Comparison of ENCODE assay signal across 8 cellular contexts in genomic region chr1:193417945-193418744, GRCh38.
DNase-seq lines count a peak whose midpoint lies in the region; ATAC-seq and TF ChIP-seq lines count a peak whose summit lies in the region.

No MANE protein-coding gene starts in this region.

- peak overlapping the region; percentile 65 for H3K4me3 ChIP-seq in thoracic aorta

- peak overlapping the region; percentile 68 for H3K27ac Mint-ChIP-seq in activated CD4-positive, alpha-beta T cell treated with anti-CD3 and anti-CD28 coated beads for 36 hours
- H3K27ac Mint-ChIP-seq in activated T-helper 1 cell treated with anti-CD3 and anti-CD28 coated beads, Interleukin-12 subunit alpha, Interleukin-12 subunit beta, Interleukin-2, Interleukin-4 antibody, amounts not matched to agents 30 ng/mL and 10 ng/mL and 1 ng/mL, durations not matched to agents 14 hours and 24 hours and 36 hours, result peak overlapping the region; percentile 40

- peaks cover 43% of the 10 kb centered on the region for H3K4me1 Mint-ChIP-seq in activated CD4-positive, alpha-beta T cell treated with anti-CD3 and anti-CD28 coated beads for 36 hours
- peaks cover 56% of the 10 kb centered on the region for H3K4me1 Mint-ChIP-seq in activated T-helper 1 cell treated with anti-CD3 and anti-CD28 coated beads, Interleukin-12 subunit alpha, Interleukin-12 subunit beta, Interleukin-2, Interleukin-4 antibody, amounts not matched to agents 30 ng/mL and 10 ng/mL and 1 ng/mL, durations not matched to agents 14 hours and 24 hours and 36 hours (ENCODE audit: low read depth)

- peak; percentile 94 for ATAC-seq in activated CD4-positive, alpha-beta T cell treated with anti-CD3 and anti-CD28 coated beads for 36 hours
- no peak for ATAC-seq in thoracic aorta (ENCODE audit: insufficient number of reproducible peaks, low FRiP score, low read depth)

- H3K27me3 Mint-ChIP-seq in activated CD4-positive, alpha-beta T cell treated with anti-CD3 and anti-CD28 coated beads for 36 hours, result no peaks in the 10 kb centered on the region
- H3K27me3 Mint-ChIP-seq in activated T-helper 1 cell treated with anti-CD3 and anti-CD28 coated beads, Interleukin-12 subunit alpha, Interleukin-12 subunit beta, Interleukin-2, Interleukin-4 antibody, amounts not matched to agents 30 ng/mL and 10 ng/mL and 1 ng/mL, durations not matched to agents 14 hours and 24 hours and 36 hours (ENCODE audit: insufficient read depth), result peaks cover 5% of the 10 kb centered on the region

- POLR2A ChIA-PET in activated CD4-positive, alpha-beta T cell treated with anti-CD3 and anti-CD28 coated beads for 36 hours (lab: Charles Lee), result interaction anchor here (0.6 kb wide), 1 partner anchor 50 kb away, joined by 3 read pairs; no protein-coding TSS in a partner anchor

- H3K4me3 Mint-ChIP-seq in activated CD4-positive, alpha-beta T cell treated with anti-CD3 and anti-CD28 coated beads for 36 hours, result peak overlapping the region; percentile 59
- H3K4me3 Mint-ChIP-seq in activated T-helper 1 cell treated with anti-CD3 and anti-CD28 coated beads, Interleukin-12 subunit alpha, Interleukin-12 subunit beta, Interleukin-2, Interleukin-4 antibody, amounts not matched to agents 30 ng/mL and 10 ng/mL and 1 ng/mL, durations not matched to agents 14 hours and 24 hours and 36 hours, result peak overlapping the region; percentile 36

- peaks cover 4% of the 10 kb centered on the region for H3K36me3 Mint-ChIP-seq in activated CD4-positive, alpha-beta T cell treated with anti-CD3 and anti-CD28 coated beads for 36 hours (ENCODE audit: low read depth)
- peaks cover 15% of the 10 kb centered on the region for H3K36me3 Mint-ChIP-seq in activated T-helper 1 cell treated with anti-CD3 and anti-CD28 coated beads, Interleukin-12 subunit alpha, Interleukin-12 subunit beta, Interleukin-2, Interleukin-4 antibody, amounts not matched to agents 30 ng/mL and 10 ng/mL and 1 ng/mL, durations not matched to agents 14 hours and 24 hours and 36 hours (ENCODE audit: low read depth)

- peaks cover 3% of the 10 kb centered on the region for H3K9me3 Mint-ChIP-seq in activated CD4-positive, alpha-beta T cell treated with anti-CD3 and anti-CD28 coated beads for 36 hours (ENCODE audit: low read depth)
- H3K9me3 Mint-ChIP-seq in activated T-helper 1 cell treated with anti-CD3 and anti-CD28 coated beads, Interleukin-12 subunit alpha, Interleukin-12 subunit beta, Interleukin-2, Interleukin-4 antibody, amounts not matched to agents 30 ng/mL and 10 ng/mL and 1 ng/mL, durations not matched to agents 14 hours and 24 hours and 36 hours, result peaks cover 8% of the 10 kb centered on the region

- no peak overlapping the region for H3K27ac ChIP-seq in thoracic aorta

- H3K27me3 ChIP-seq in thoracic aorta (replicated peaks; ENCODE audit: insufficient read depth), result no peaks in the 10 kb centered on the region

- H3K9me3 ChIP-seq in thoracic aorta, result no peaks in the 10 kb centered on the region

- peaks cover 0 to 8% of the 10 kb centered on the region in 2 donors for H3K4me1 ChIP-seq in thoracic aorta (ENCODE audit: control insufficient read depth in 1 of 2, low read depth in 2 of 2)

- CTCF ChIA-PET in activated CD4-positive, alpha-beta T cell treated with anti-CD3 and anti-CD28 coated beads for 36 hours (lab: Charles Lee), result interaction anchor here (0.7 kb wide), 1 partner anchor 428 kb away, joined by 3 read pairs; no protein-coding TSS in a partner anchor

- intact Hi-C loops in activated CD4-positive, alpha-beta T cell treated with anti-CD3 and anti-CD28 coated beads for 36 hours (cut with DNase I, micrococcal nuclease), result loop anchor here (2.0 to 5.0 kb wide), 4 partner anchors 41 to 284 kb away; no protein-coding TSS in a partner anchor
- intact Hi-C loops in activated T-helper 1 cell treated with anti-CD3 and anti-CD28 coated beads, Interleukin-12 subunit alpha, Interleukin-12 subunit beta, Interleukin-2, Interleukin-4 antibody, amounts not matched to agents 30 ng/mL and 10 ng/mL and 1 ng/mL, durations not matched to agents 14 hours and 24 hours and 36 hours (cut with micrococcal nuclease), result loop anchor here (1.0 to 5.0 kb wide), 8 partner anchors 21 to 1779 kb away; partner anchors contain the start of genes CDC73, RGS2, RO60 and UCHL5

- no peaks in the 10 kb centered on the region for H3K36me3 ChIP-seq in thoracic aorta

- no peak for DNase-seq in activated CD4-positive, alpha-beta T cell treated with anti-CD3 and anti-CD28 coated beads for 36 hours
- no peak for DNase-seq in activated CD4-positive, alpha-beta T cell treated with anti-CD3 and anti-CD28 coated beads, Interleukin-2, amount 50 U/mL, for 4 hours
- DNase-seq in HT-29 (ENCODE audit: low spot score) (peak; percentile 12), iris pigment epithelial cell (ENCODE audit: low read depth) (peak; percentile 77), thoracic aorta (ENCODE audit: low spot score) (no peak), HuH-7.5 (ENCODE audit: low spot score) (no peak), NCI-H1048 (lab: John Stamatoyannopoulos, UW) (no peak)
- DNase-seq in activated T-helper 1 cell treated with anti-CD3 and anti-CD28 coated beads, Interleukin-12 subunit alpha, Interleukin-12 subunit beta, Interleukin-2, Interleukin-4 antibody, amounts not matched to agents 30 ng/mL and 10 ng/mL and 1 ng/mL, durations not matched to agents 14 hours and 24 hours and 36 hours (ENCODE audit: low spot score), result no peak

- TF ChIP-seq CTCF in thoracic aorta (IDR thresholded peaks at IDR 0.05), result no peak

Comparison
In these comparisons a context has a peak if more than half of its experiments do, and no peak if none do; other contexts are left out.
1. DNase-seq: peak in HT-29 (single experiment) and iris pigment epithelial cell (single experiment); none in activated CD4-positive, alpha-beta T cell treated with anti-CD3 and anti-CD28 coated beads for 36 hours (single experiment), activated CD4-positive, alpha-beta T cell treated with anti-CD3 and anti-CD28 coated beads, Interleukin-2, amount 50 U/mL, for 4 hours (0 of 2), activated T-helper 1 cell treated with anti-CD3 and anti-CD28 coated beads, Interleukin-12 subunit alpha, Interleukin-12 subunit beta, Interleukin-2, Interleukin-4 antibody, amounts not matched to agents 30 ng/mL and 10 ng/mL and 1 ng/mL, durations not matched to agents 14 hours and 24 hours and 36 hours (single experiment), thoracic aorta (single experiment), HuH-7.5 (single experiment) and NCI-H1048 (single experiment).